In the genomic region with DNA sequence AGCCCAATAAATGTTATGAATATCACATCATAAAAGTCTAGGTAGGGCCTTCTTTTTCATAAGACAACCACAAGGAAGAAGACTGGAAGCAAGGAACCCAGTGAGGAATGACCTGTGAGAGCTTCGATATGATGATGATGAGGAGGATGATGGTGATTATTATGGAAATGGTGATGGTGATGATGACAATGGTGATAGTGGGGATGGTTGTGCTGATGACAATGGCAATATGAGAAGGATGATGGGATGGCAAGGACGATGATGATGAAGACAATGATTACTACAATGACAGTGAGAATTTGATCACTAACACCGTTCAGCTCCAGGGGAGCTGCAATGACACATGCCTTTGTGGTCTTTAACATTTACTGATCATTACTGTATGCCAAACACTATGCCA, we compare ENCODE assay signal across 7 cellular contexts.
"Had no signal": no experiment of that assay in that cellular context is flagged by ENCODE, and none has a peak within 500 bp of the region (broad histone marks: within the 10 kb centered on the region; RNA-seq: fewer than 3 reads in every experiment).

No MANE protein-coding gene starts in this region.

- DNase-seq: IMR-90, KBM-7, KG1 had no signal

- H3K27ac Mint-ChIP-seq: IgD-negative memory B cell had no signal

- ATAC-seq: K562 had no signal

- H3K27me3 Mint-ChIP-seq: IgD-negative memory B cell had no signal

- H3K4me3 ChIP-seq: K562 had no signal

- FAIRE-seq: HTR-8/SVneo, K562 had no signal

- H3K4me3 Mint-ChIP-seq: IgD-negative memory B cell had no signal

- H3K27ac ChIP-seq: HL-60 had no signal

- H3K9me3 Mint-ChIP-seq: IgD-negative memory B cell had no signal
